ENCODE assay signal across 16 cellular contexts in genomic region chr17:10055251-10055975, GRCh38.
DNase-seq lines count a peak whose midpoint lies in the region; ATAC-seq and TF ChIP-seq lines count a peak whose summit lies in the region.
"Had no signal": no experiment of that assay in that cellular context is flagged by ENCODE, and none has a peak within 500 bp of the region (broad histone marks: within the 10 kb centered on the region; RNA-seq: fewer than 3 reads in every experiment).

No MANE protein-coding gene starts in this region.

- no peak overlapping the region for H2BK12ac ChIP-seq in neuronal stem cell (ENCODE audit: low read length)

- no peaks in the 10 kb centered on the region for H3K9me3 Mint-ChIP-seq in immature natural killer cell
- H3K9me3 Mint-ChIP-seq: HFFc6 had no signal

- no peak overlapping the region for H2BK5ac ChIP-seq in neuronal stem cell (ENCODE audit: low read length)

- H3K14ac ChIP-seq in neuronal stem cell (ENCODE audit: low read length), result no peak overlapping the region

- H3K27ac ChIP-seq in gastroesophageal sphincter (peak overlapping the region in 3 of 4 donors; percentile 38 to 65 (median 42)), neuronal stem cell (replicated peaks; ENCODE audit: low read length) (no peak overlapping the region), uterus (peak overlapping the region; percentile 27 to 30)
- H3K27ac ChIP-seq: KMS-11 had no signal

- peaks cover 0 to 6% (median 4%) of the 10 kb centered on the region in 3 donors for H3K27me3 Mint-ChIP-seq in immature natural killer cell (ENCODE audit: low read depth in 3 of 3)

- no peak overlapping the region for H3K4ac ChIP-seq in neuronal stem cell (ENCODE audit: low read length)

- H3K27me3 ChIP-seq in gastroesophageal sphincter (no peaks in the 10 kb centered on the region), neuronal stem cell (ENCODE audit: control insufficient read depth in 3 of 3, insufficient read depth in 3 of 3, low read depth in 1 of 3, low read length in 3 of 3) (no peaks in the 10 kb centered on the region), uterus (no peaks in the 10 kb centered on the region)

- WGBS in gastroesophageal sphincter (ENCODE audit: low coverage in 1 of 2), 2 donors, result 66 to 67% methylated on average over 6 to 13 of the region's 13 CpGs
- no CpG with 5 or more reads among the region's 13 CpGs for WGBS in neuronal stem cell (ENCODE audit: extremely low coverage in 2 of 2, insufficient read length in 2 of 2, insufficient replicate concordance in 1 of 2), 2 donors

- no peak overlapping the region for H2BK15ac ChIP-seq in neuronal stem cell (ENCODE audit: low read length)

- no peak for TF ChIP-seq POLR2A in gastroesophageal sphincter (IDR thresholded peaks at IDR 0.05)
- no peak for TF ChIP-seq POLR2A in uterus (IDR thresholded peaks at IDR 0.05)

- H2AK5ac ChIP-seq in neuronal stem cell (ENCODE audit: low read depth, low read length), result peak overlapping the region; percentile 53

- TF ChIP-seq CTCF in gastroesophageal sphincter (IDR thresholded peaks at IDR 0.05) (no peak), uterus (IDR thresholded peaks at IDR 0.05) (no peak)

- intact Hi-C loops in cardiac septum (cut with DNase I), result no loop called here
- intact Hi-C loops in left ventricle myocardium superior (cut with micrococcal nuclease), result no loop called here
- intact Hi-C loops in uterus (cut with DNase I; ENCODE audit: low total_unique reads), result no loop called here
- intact Hi-C loops in left colon (cut with DNase I, micrococcal nuclease), result no loop called here

- no peak overlapping the region for H3K23ac ChIP-seq in neuronal stem cell (ENCODE audit: low read depth, low read length, poor library complexity)

- peak; percentile 75 for DNase-seq in cardiac septum (ENCODE audit: low spot score)
- DNase-seq in left ventricle myocardium superior, result no peak
- DNase-seq in neuronal stem cell (ENCODE audit: low spot score), result no peak
- DNase-seq in uterus, result no peak
- DNase-seq in immature natural killer cell, result no peak
- DNase-seq in NCI-H82 treated with DMSO at 0.1 percent for 48 hours (lab: John Stamatoyannopoulos, UW; ENCODE audit: unreplicated experiment), result no peak
- DNase-seq in left colon, result no peak
- DNase-seq: C1 segment of cervical spinal cord, GF-D8, HFFc6, NCI-H1092, NCI-H146, NCI-H510A treated with DMSO at 0.1 percent for 48 hours had no signal

- no peaks in the 10 kb centered on the region for H3K79me1 ChIP-seq in neuronal stem cell (ENCODE audit: low read depth, low read length)

- H3K4me1 Mint-ChIP-seq in immature natural killer cell, result peaks cover 58 to 76% of the 10 kb centered on the region in 2 donors

- TF ChIP-seq EP300 in gastroesophageal sphincter (IDR thresholded peaks at IDR 0.05), result no peak

- no peak overlapping the region for H3K4me2 ChIP-seq in neuronal stem cell (ENCODE audit: insufficient read depth, low read length, poor library complexity, severe bottlenecking)
- H3K4me2 ChIP-seq: KMS-11 had no signal

- H4K91ac ChIP-seq in neuronal stem cell (ENCODE audit: low read depth, low read length, poor library complexity), result no peak overlapping the region

- H3K18ac ChIP-seq in neuronal stem cell (ENCODE audit: low read length), result peak overlapping the region; percentile 72

- no peak overlapping the region for H2AFZ ChIP-seq in neuronal stem cell (ENCODE audit: low read length)

- no peaks in the 10 kb centered on the region for H3K36me3 ChIP-seq in gastroesophageal sphincter
- H3K36me3 ChIP-seq in neuronal stem cell (replicated peaks in 1 of 2; ENCODE audit: control insufficient read depth in 2 of 2, insufficient read depth in 2 of 2, low read length in 2 of 2), result no peaks in the 10 kb centered on the region
- H3K36me3 ChIP-seq in uterus, result no peaks in the 10 kb centered on the region

- H3K9me3 ChIP-seq in gastroesophageal sphincter, result no peaks in the 10 kb centered on the region
- H3K9me3 ChIP-seq in neuronal stem cell (replicated peaks in 1 of 2; ENCODE audit: control insufficient read depth in 2 of 2, insufficient read depth in 1 of 2, low read depth in 1 of 2, low read length in 2 of 2), result peaks cover 0 to 2% of the 10 kb centered on the region in 2 donors
- H3K9me3 ChIP-seq in uterus, result no peaks in the 10 kb centered on the region

- no peak overlapping the region for H2BK120ac ChIP-seq in neuronal stem cell (ENCODE audit: low read depth, low read length)

- peak overlapping the region in 1 of 6 donors; percentile 42 for H3K27ac Mint-ChIP-seq in immature natural killer cell
- H3K27ac Mint-ChIP-seq: HFFc6 had no signal

- no peak overlapping the region for H3K9ac ChIP-seq in neuronal stem cell (ENCODE audit: low read depth, low read length, poor library complexity)
- H3K9ac ChIP-seq: KMS-11 had no signal

- peaks cover 3 to 4% (median 4%) of the 10 kb centered on the region in 3 donors for H3K36me3 Mint-ChIP-seq in immature natural killer cell

- H3K4me1 ChIP-seq in gastroesophageal sphincter (peaks cover 0 to 63% (median 27%) of the 10 kb centered on the region in 3 donors), neuronal stem cell (ENCODE audit: control insufficient read depth in 2 of 2, insufficient read depth in 1 of 2, low read depth in 1 of 2, low read length in 2 of 2) (no peaks in the 10 kb centered on the region), uterus (peaks cover 0 to 1% of the 10 kb centered on the region in 2 donors)

- no peak overlapping the region for H4K8ac ChIP-seq in neuronal stem cell (ENCODE audit: low read depth, low read length)

- ATAC-seq in left ventricle myocardium superior, result no peak
- no peak for ATAC-seq in gastroesophageal sphincter
- no peak for ATAC-seq in left colon
- ATAC-seq: Panc1 had no signal

- H3K4me3 ChIP-seq in gastroesophageal sphincter (no peak overlapping the region), neuronal stem cell (ENCODE audit: low read length in 2 of 2) (no peak overlapping the region), uterus (no peak overlapping the region)

- no peak overlapping the region for H3K4me3 Mint-ChIP-seq in immature natural killer cell
- H3K4me3 Mint-ChIP-seq: HFFc6 had no signal
